Comparison of ENCODE assay signal across 35 cellular contexts in genomic region chr10:128380946-128381345, GRCh38.
"Had no signal": no experiment of that assay in that cellular context is flagged by ENCODE, and none has a peak within 500 bp of the region (broad histone marks: within the 10 kb centered on the region; RNA-seq: fewer than 3 reads in every experiment).

No MANE protein-coding gene starts in this region.

- ATAC-seq: activated CD8-positive, alpha-beta memory T cell treated with anti-CD3 and anti-CD28 coated beads, Interleukin-2, amount 10 ng/mL, durations not matched to agents 7 days and 5 days; activated CD8-positive, alpha-beta T cell treated with anti-CD3 and anti-CD28 coated beads, Interleukin-2, amount 10 ng/mL, durations not matched to agents 7 days and 5 days; activated naive CD8-positive, alpha-beta T cell treated with anti-CD3 and anti-CD28 coated beads, Interleukin-2, amount 50 U/mL, for 24 hours had no signal

- H3K27ac Mint-ChIP-seq: activated B cell treated with CpG ODN at 0.5 μM for 24 hours; activated CD4-positive, alpha-beta memory T cell treated with anti-CD3 and anti-CD28 coated beads, Interleukin-2, amount 10 ng/mL, durations not matched to agents 7 days and 5 days; activated CD4-positive, alpha-beta T cell treated with anti-CD3 and anti-CD28 coated beads, Interleukin-2, amount 10 ng/mL, durations not matched to agents 24 days and 14 days; activated CD8-positive, alpha-beta memory T cell treated with anti-CD3 and anti-CD28 coated beads, Interleukin-2, amount 10 ng/mL, durations not matched to agents 7 days and 5 days; activated CD8-positive, alpha-beta T cell treated with anti-CD3 and anti-CD28 coated beads, Interleukin-2, amount 10 ng/mL, durations not matched to agents 7 days and 5 days; activated naive CD4-positive, alpha-beta T cell treated with anti-CD3 and anti-CD28 coated beads, Interleukin-2, amount 10 ng/mL, durations not matched to agents 7 days and 5 days; activated naive CD4-positive, alpha-beta T cell treated with anti-CD3 and anti-CD28 coated beads, Interleukin-2, amount 50 U/mL, for 24 hours; activated naive CD8-positive, alpha-beta T cell; activated naive CD8-positive, alpha-beta T cell treated with anti-CD3 and anti-CD28 coated beads, Interleukin-2, amount 10 ng/mL, durations not matched to agents 7 days and 5 days; activated naive CD8-positive, alpha-beta T cell treated with anti-CD3 and anti-CD28 coated beads, Interleukin-2, amount 50 U/mL, for 24 hours; activated T-cell treated with anti-CD3 and anti-CD28 coated beads, Interleukin-2, amount 50 U/mL, for 24 hours; activated T-helper 2 cell treated with anti-CD3 and anti-CD28 coated beads, Interferon-gamma antibody, Interleukin-2, Interleukin-4, amounts not matched to agents 10 μg/mL and 5 μg/mL and 100 μg/mL, durations not matched to agents 14 hours and 24 hours and 36 hours; brain; T-helper 1 cell treated with Interleukin-12 subunit alpha and Interleukin-12 subunit beta and Interleukin-4 antibody, amounts not matched to agents 30 μg/mL and 1 μg/mL, for 36 hours; T-helper 2 cell treated with Interferon-gamma antibody and Interleukin-4, amounts not matched to agents 5 μg/mL and 100 μg/mL, for 36 hours had no signal

- H3K4me1 ChIP-seq: ascending aorta had no signal

- H3K9me3 ChIP-seq: ascending aorta had no signal

- H3K4me3 Mint-ChIP-seq: activated B cell treated with CpG ODN at 0.5 μM for 24 hours; activated CD4-positive, alpha-beta memory T cell treated with anti-CD3 and anti-CD28 coated beads, Interleukin-2, amount 10 ng/mL, durations not matched to agents 7 days and 5 days; activated CD4-positive, alpha-beta T cell treated with anti-CD3 and anti-CD28 coated beads, Interleukin-2, amount 10 ng/mL, durations not matched to agents 24 days and 14 days; activated CD8-positive, alpha-beta memory T cell treated with anti-CD3 and anti-CD28 coated beads, Interleukin-2, amount 10 ng/mL, durations not matched to agents 7 days and 5 days; activated CD8-positive, alpha-beta T cell treated with anti-CD3 and anti-CD28 coated beads, Interleukin-2, amount 10 ng/mL, durations not matched to agents 7 days and 5 days; activated naive CD4-positive, alpha-beta T cell treated with anti-CD3 and anti-CD28 coated beads, Interleukin-2, amount 10 ng/mL, durations not matched to agents 7 days and 5 days; activated naive CD4-positive, alpha-beta T cell treated with anti-CD3 and anti-CD28 coated beads, Interleukin-2, amount 50 U/mL, for 24 hours; activated naive CD8-positive, alpha-beta T cell; activated naive CD8-positive, alpha-beta T cell treated with anti-CD3 and anti-CD28 coated beads, Interleukin-2, amount 10 ng/mL, durations not matched to agents 7 days and 5 days; activated naive CD8-positive, alpha-beta T cell treated with anti-CD3 and anti-CD28 coated beads, Interleukin-2, amount 50 U/mL, for 24 hours; activated T-cell treated with anti-CD3 and anti-CD28 coated beads, Interleukin-2, amount 50 U/mL, for 24 hours; brain; central memory CD8-positive, alpha-beta T cell; T-helper 1 cell treated with Interleukin-12 subunit alpha and Interleukin-12 subunit beta and Interleukin-4 antibody, amounts not matched to agents 30 μg/mL and 1 μg/mL, for 36 hours; T-helper 2 cell treated with Interferon-gamma antibody and Interleukin-4, amounts not matched to agents 5 μg/mL and 100 μg/mL, for 36 hours had no signal

- H3K27ac ChIP-seq: ascending aorta, cardiac muscle cell, VCaP had no signal

- H3K4me1 Mint-ChIP-seq: activated B cell treated with CpG ODN at 0.5 μM for 24 hours; activated CD4-positive, alpha-beta memory T cell treated with anti-CD3 and anti-CD28 coated beads, Interleukin-2, amount 10 ng/mL, durations not matched to agents 7 days and 5 days; activated CD4-positive, alpha-beta T cell treated with anti-CD3 and anti-CD28 coated beads, Interleukin-2, amount 10 ng/mL, durations not matched to agents 24 days and 14 days; activated CD8-positive, alpha-beta memory T cell treated with anti-CD3 and anti-CD28 coated beads, Interleukin-2, amount 10 ng/mL, durations not matched to agents 7 days and 5 days; activated naive CD4-positive, alpha-beta T cell treated with anti-CD3 and anti-CD28 coated beads, Interleukin-2, amount 10 ng/mL, durations not matched to agents 7 days and 5 days; activated naive CD4-positive, alpha-beta T cell treated with anti-CD3 and anti-CD28 coated beads, Interleukin-2, amount 50 U/mL, for 24 hours; activated naive CD8-positive, alpha-beta T cell treated with anti-CD3 and anti-CD28 coated beads, Interleukin-2, amount 10 ng/mL, durations not matched to agents 7 days and 5 days; activated naive CD8-positive, alpha-beta T cell treated with anti-CD3 and anti-CD28 coated beads, Interleukin-2, amount 50 U/mL, for 24 hours; brain; central memory CD8-positive, alpha-beta T cell had no signal

- H3K36me3 Mint-ChIP-seq: activated CD8-positive, alpha-beta memory T cell treated with anti-CD3 and anti-CD28 coated beads, Interleukin-2, amount 10 ng/mL, durations not matched to agents 7 days and 5 days; activated naive CD4-positive, alpha-beta T cell treated with anti-CD3 and anti-CD28 coated beads, Interleukin-2, amount 10 ng/mL, durations not matched to agents 7 days and 5 days; activated naive CD4-positive, alpha-beta T cell treated with anti-CD3 and anti-CD28 coated beads, Interleukin-2, amount 50 U/mL, for 24 hours; activated naive CD8-positive, alpha-beta T cell; activated naive CD8-positive, alpha-beta T cell treated with anti-CD3 and anti-CD28 coated beads, Interleukin-2, amount 10 ng/mL, durations not matched to agents 7 days and 5 days; brain had no signal

- H3K27me3 Mint-ChIP-seq: activated CD4-positive, alpha-beta memory T cell treated with anti-CD3 and anti-CD28 coated beads, Interleukin-2, amount 10 ng/mL, durations not matched to agents 7 days and 5 days; activated naive CD4-positive, alpha-beta T cell treated with anti-CD3 and anti-CD28 coated beads, Interleukin-2, amount 10 ng/mL, durations not matched to agents 7 days and 5 days had no signal

- H3K27me3 ChIP-seq: ascending aorta had no signal

- H3K9me3 Mint-ChIP-seq: activated B cell treated with CpG ODN at 0.5 μM for 24 hours; activated CD4-positive, alpha-beta memory T cell treated with anti-CD3 and anti-CD28 coated beads, Interleukin-2, amount 10 ng/mL, durations not matched to agents 7 days and 5 days; activated CD4-positive, alpha-beta T cell treated with anti-CD3 and anti-CD28 coated beads, Interleukin-2, amount 10 ng/mL, durations not matched to agents 24 days and 14 days; activated naive CD4-positive, alpha-beta T cell treated with anti-CD3 and anti-CD28 coated beads, Interleukin-2, amount 10 ng/mL, durations not matched to agents 7 days and 5 days; activated naive CD4-positive, alpha-beta T cell treated with anti-CD3 and anti-CD28 coated beads, Interleukin-2, amount 50 U/mL, for 24 hours; activated naive CD8-positive, alpha-beta T cell treated with anti-CD3 and anti-CD28 coated beads, Interleukin-2, amount 10 ng/mL, durations not matched to agents 7 days and 5 days; activated naive CD8-positive, alpha-beta T cell treated with anti-CD3 and anti-CD28 coated beads, Interleukin-2, amount 50 U/mL, for 24 hours; activated T-cell treated with anti-CD3 and anti-CD28 coated beads, Interleukin-2, amount 50 U/mL, for 24 hours; activated T-helper 2 cell treated with anti-CD3 and anti-CD28 coated beads, Interferon-gamma antibody, Interleukin-2, Interleukin-4, amounts not matched to agents 10 μg/mL and 5 μg/mL and 100 μg/mL, durations not matched to agents 14 hours and 24 hours and 36 hours; brain; T-helper 1 cell treated with Interleukin-12 subunit alpha and Interleukin-12 subunit beta and Interleukin-4 antibody, amounts not matched to agents 30 μg/mL and 1 μg/mL, for 36 hours; T-helper 2 cell treated with Interferon-gamma antibody and Interleukin-4, amounts not matched to agents 5 μg/mL and 100 μg/mL, for 36 hours had no signal

- H3K36me3 ChIP-seq: ascending aorta, cardiac muscle cell had no signal

- H3K4me3 ChIP-seq: ascending aorta, cardiac muscle cell had no signal

- DNase-seq: activated B cell treated with CpG ODN at 0.5 μM for 24 hours; activated CD4-positive, alpha-beta memory T cell treated with anti-CD3 and anti-CD28 coated beads, Interleukin-2, amount 10 ng/mL, durations not matched to agents 7 days and 5 days; activated CD4-positive, alpha-beta T cell treated with anti-CD3 and anti-CD28 coated beads for 4 hours; activated CD4-positive, alpha-beta T cell treated with anti-CD3 and anti-CD28 coated beads, Interleukin-2, amount 10 ng/mL, durations not matched to agents 24 days and 14 days; activated CD4-positive, alpha-beta T cell treated with anti-CD3 and anti-CD28 coated beads, Interleukin-2, amount 50 U/mL, for 48 hours; activated CD4-positive, CD25-positive, alpha-beta regulatory T cell treated with anti-CD3 and anti-CD28 coated beads, Interleukin-2, amount 50 U/mL, for 72 hours; activated CD8-positive, alpha-beta memory T cell treated with anti-CD3 and anti-CD28 coated beads for 24 hours; activated CD8-positive, alpha-beta memory T cell treated with anti-CD3 and anti-CD28 coated beads, Interleukin-2, amount 10 ng/mL, durations not matched to agents 7 days and 5 days; activated CD8-positive, alpha-beta memory T cell treated with anti-CD3 and anti-CD28 coated beads, Interleukin-2, amount 50 U/mL, for 48 hours; activated CD8-positive, alpha-beta T cell treated with anti-CD3 and anti-CD28 coated beads, Interleukin-2, amount 10 ng/mL, durations not matched to agents 7 days and 5 days; activated effector memory CD4-positive, alpha-beta T cell treated with Interleukin-2 at 50 U/mL for 16 hours; activated gamma-delta T cell; activated naive CD4-positive, alpha-beta T cell treated with anti-CD3 and anti-CD28 coated beads, Interleukin-2, amount 10 ng/mL, durations not matched to agents 7 days and 5 days; activated naive CD4-positive, alpha-beta T cell treated with Interleukin-2 at 50 U/mL for 16 hours; activated naive CD8-positive, alpha-beta T cell treated with anti-CD3 and anti-CD28 coated beads, Interleukin-2, amount 10 ng/mL, durations not matched to agents 7 days and 5 days; activated naive CD8-positive, alpha-beta T cell treated with anti-CD3 and anti-CD28 coated beads, Interleukin-2, amount 50 U/mL, for 24 hours; activated T-cell treated with anti-CD3 and anti-CD28 coated beads, Interleukin-2, amount 50 U/mL, for 24 hours; activated T-cell treated with anti-CD3 and anti-CD28 coated beads, Interleukin-2, amount 50 U/mL, for 48 hours; amygdala; anterior cingulate cortex; caudate nucleus; SW 1271; T-helper 1 cell; T-helper 2 cell; T-helper 9 cell had no signal
